20 cellular contexts compared by ENCODE assay signal in genomic region chr7:127978421-127978820, GRCh38.
"Had no signal": no experiment of that assay in that cellular context is flagged by ENCODE, and none has a peak within 500 bp of the region (broad histone marks: within the 10 kb centered on the region; RNA-seq: fewer than 3 reads in every experiment).

No MANE protein-coding gene starts in this region.

- H3K36me3 ChIP-seq: heart left ventricle, left ventricle myocardium inferior had no signal

- H3K27me3 Mint-ChIP-seq: central memory CD8-positive, alpha-beta T cell; dendritic cell treated with granulocyte-macrophage colony-stimulating factor and Interleukin-4, amounts not matched to agents 40 ng/mL and 50 ng/mL, for 4 days; effector memory CD8-positive, alpha-beta T cell had no signal

- ATAC-seq: effector memory CD8-positive, alpha-beta T cell; heart left ventricle; psoas muscle; right lobe of liver had no signal

- H3K4me3 Mint-ChIP-seq: central memory CD8-positive, alpha-beta T cell; dendritic cell treated with granulocyte-macrophage colony-stimulating factor and Interleukin-4, amounts not matched to agents 40 ng/mL and 50 ng/mL, for 4 days; effector memory CD8-positive, alpha-beta T cell; nephron had no signal

- H3K27ac ChIP-seq: esophagus squamous epithelium, heart left ventricle, left ventricle myocardium inferior, psoas muscle, right lobe of liver, skin epidermis had no signal

- H3K27me3 ChIP-seq: esophagus squamous epithelium, heart left ventricle, right lobe of liver had no signal

- H3K9me3 ChIP-seq: right lobe of liver had no signal

- H3K4me1 ChIP-seq: psoas muscle, right lobe of liver had no signal

- DNase-seq: effector memory CD8-positive, alpha-beta T cell; esophagus squamous epithelium; foreskin melanocyte; heart left ventricle; hypothalamus; left ventricle myocardium inferior; mesenchymal stem cell; midbrain; occipital lobe; psoas muscle; retina; right lobe of liver; stimulated activated CD4-positive, alpha-beta T cell treated with anti-CD3 and anti-CD28 coated beads, Interleukin-2, amount 100 ng/mL, for 24 hours; stimulated activated CD4-positive, alpha-beta T cell treated with anti-CD3 and anti-CD28 coated beads, Interleukin-4, amount 100 ng/mL, for 4 hours; stimulated activated naive CD4-positive, alpha-beta T cell treated with Interleukin-2 at 50 U/mL for 16 hours had no signal

- H3K4me3 ChIP-seq: esophagus squamous epithelium, heart left ventricle, left ventricle myocardium inferior, lung, psoas muscle, right lobe of liver, skin epidermis had no signal

- H3K27ac Mint-ChIP-seq: dendritic cell treated with granulocyte-macrophage colony-stimulating factor and Interleukin-4, amounts not matched to agents 40 ng/mL and 50 ng/mL, for 4 days; effector memory CD8-positive, alpha-beta T cell; nephron had no signal
